1 cellular context compared by ENCODE assay signal in the genomic region with DNA sequence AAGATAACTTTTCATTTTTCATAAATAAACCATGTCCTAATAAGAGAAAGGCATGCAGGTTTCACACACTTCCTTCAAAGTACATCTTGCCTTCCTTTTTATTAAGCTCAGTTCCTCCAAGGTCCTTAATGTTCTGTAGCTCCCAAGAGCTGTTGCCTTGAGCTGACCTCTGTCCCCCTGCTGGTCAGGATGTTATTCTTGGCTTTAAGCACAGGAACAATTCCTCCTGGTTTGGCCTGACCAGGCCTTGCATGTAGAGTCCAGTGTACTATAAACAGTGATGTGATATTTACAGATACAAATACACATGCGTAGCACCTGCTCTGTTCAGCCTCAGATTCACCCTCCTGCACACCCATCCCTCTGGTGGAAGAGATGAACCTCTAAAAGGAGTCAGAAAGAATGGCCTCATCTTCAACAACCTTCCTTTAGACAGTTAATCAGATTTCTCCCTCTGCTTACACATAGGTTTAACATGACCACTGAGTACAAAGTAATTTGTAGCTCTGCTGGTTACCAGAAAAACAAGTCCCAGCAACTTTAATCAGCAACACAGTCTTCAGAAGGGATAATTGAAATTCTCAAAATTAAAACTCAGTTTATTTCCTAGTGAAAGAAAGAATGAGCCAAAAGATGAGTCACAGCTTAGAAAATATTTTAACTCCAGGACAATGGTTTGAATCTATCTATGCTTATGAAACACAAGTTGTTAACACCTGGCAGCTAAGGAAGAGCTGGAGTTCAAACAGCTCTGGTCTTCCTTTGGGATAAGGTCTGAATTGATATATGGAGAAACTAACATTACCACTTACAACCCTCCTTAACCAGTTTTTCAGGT.
TF ChIP-seq lines count a peak whose summit lies in the region.

No MANE protein-coding gene starts in this region.

TF ChIP-seq in GM12878, 131 proteins besides CTCF, POLR2A, EP300 and RAD21:
- TF ChIP-seq MYC (IDR thresholded peaks at IDR 0.05; ENCODE audit: insufficient read depth, insufficient read length, insufficient replicate concordance, low read length, severe bottlenecking), result no peak
- TF ChIP-seq ETV6 (conservative IDR thresholded peaks at IDR 0.05 in 1 of 2, IDR thresholded peaks at IDR 0.05 in 1 of 2; ENCODE audit: borderline replicate concordance in 1 of 2, low read depth in 1 of 2), result no peak
- TF ChIP-seq, protein P1, sequence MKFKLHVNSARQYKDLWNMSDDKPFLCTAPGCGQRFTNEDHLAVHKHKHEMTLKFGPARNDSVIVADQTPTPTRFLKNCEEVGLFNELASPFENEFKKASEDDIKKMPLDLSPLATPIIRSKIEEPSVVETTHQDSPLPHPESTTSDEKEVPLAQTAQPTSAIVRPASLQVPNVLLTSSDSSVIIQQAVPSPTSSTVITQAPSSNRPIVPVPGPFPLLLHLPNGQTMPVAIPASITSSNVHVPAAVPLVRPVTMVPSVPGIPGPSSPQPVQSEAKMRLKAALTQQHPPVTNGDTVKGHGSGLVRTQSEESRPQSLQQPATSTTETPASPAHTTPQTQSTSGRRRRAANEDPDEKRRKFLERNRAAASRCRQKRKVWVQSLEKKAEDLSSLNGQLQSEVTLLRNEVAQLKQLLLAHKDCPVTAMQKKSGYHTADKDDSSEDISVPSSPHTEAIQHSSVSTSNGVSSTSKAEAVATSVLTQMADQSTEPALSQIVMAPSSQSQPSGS (IDR thresholded peaks at IDR 0.05; ENCODE audit: low read length), result no peak
